Comparison of ENCODE assay signal across 9 cellular contexts in the genomic region with DNA sequence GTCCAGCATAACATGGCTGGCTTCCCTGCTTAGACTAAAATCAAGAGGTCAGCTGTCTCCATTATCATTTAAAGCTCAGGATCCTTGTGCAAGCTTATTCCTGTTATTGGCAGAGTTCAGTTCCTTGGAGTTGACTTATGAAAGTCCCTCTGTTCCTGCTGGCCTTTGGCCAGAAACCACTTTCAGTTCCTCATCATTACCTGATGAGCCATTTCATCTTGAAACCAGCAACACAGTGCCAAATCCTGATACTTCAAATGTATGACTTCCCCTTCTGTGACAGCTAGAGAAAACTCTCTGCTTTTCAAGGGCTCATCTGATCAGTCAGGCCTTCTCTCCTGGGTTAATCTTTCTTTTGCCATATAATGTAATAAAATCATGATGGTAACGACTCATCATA.
DNase-seq lines count a peak whose midpoint lies in the region; ATAC-seq and TF ChIP-seq lines count a peak whose summit lies in the region.
"Had no signal": no experiment of that assay in that cellular context is flagged by ENCODE, and none has a peak within 500 bp of the region (broad histone marks: within the 10 kb centered on the region; RNA-seq: fewer than 3 reads in every experiment).

No MANE protein-coding gene starts in this region.

- H3K27me3 Mint-ChIP-seq in activated T-helper 2 cell treated with anti-CD3 and anti-CD28 coated beads, Interferon-gamma antibody, Interleukin-2, Interleukin-4, amounts not matched to agents 10 μg/mL and 5 μg/mL and 100 μg/mL, durations not matched to agents 14 hours and 24 hours and 36 hours (ENCODE audit: low read depth): no peaks in the 10 kb centered on the region

- no peak overlapping the region for H3K4me3 ChIP-seq in psoas muscle

- peaks cover 17% of the 10 kb centered on the region for H3K9me3 Mint-ChIP-seq in activated T-helper 2 cell treated with anti-CD3 and anti-CD28 coated beads, Interferon-gamma antibody, Interleukin-2, Interleukin-4, amounts not matched to agents 10 μg/mL and 5 μg/mL and 100 μg/mL, durations not matched to agents 14 hours and 24 hours and 36 hours

- ATAC-seq in GM19023 (IDR thresholded peaks at IDR 0.05; ENCODE audit: unreplicated experiment): peak; percentile 74
- peak; percentile 76 for ATAC-seq in HG02798 (IDR thresholded peaks at IDR 0.05; ENCODE audit: poor library complexity, unreplicated experiment)
- ATAC-seq in psoas muscle: no peak

- no peak overlapping the region for H3K4me3 Mint-ChIP-seq in activated T-helper 2 cell treated with anti-CD3 and anti-CD28 coated beads, Interferon-gamma antibody, Interleukin-2, Interleukin-4, amounts not matched to agents 10 μg/mL and 5 μg/mL and 100 μg/mL, durations not matched to agents 14 hours and 24 hours and 36 hours (ENCODE audit: low read depth)

- no peaks in the 10 kb centered on the region for H3K4me1 Mint-ChIP-seq in activated T-helper 2 cell treated with anti-CD3 and anti-CD28 coated beads, Interferon-gamma antibody, Interleukin-2, Interleukin-4, amounts not matched to agents 10 μg/mL and 5 μg/mL and 100 μg/mL, durations not matched to agents 14 hours and 24 hours and 36 hours (ENCODE audit: low read depth)

- H3K9me3 ChIP-seq in psoas muscle: no peaks in the 10 kb centered on the region

- no peak for TF ChIP-seq CTCF in psoas muscle (IDR thresholded peaks at IDR 0.05)

- intact Hi-C loops in psoas muscle (cut with DNase I): no loop called here
- intact Hi-C loops in activated T-helper 2 cell treated with anti-CD3 and anti-CD28 coated beads, Interferon-gamma antibody, Interleukin-2, Interleukin-4, amounts not matched to agents 10 μg/mL and 5 μg/mL and 100 μg/mL, durations not matched to agents 14 hours and 24 hours and 36 hours (cut with micrococcal nuclease): no loop called here

- H3K4me1 ChIP-seq in psoas muscle: no peaks in the 10 kb centered on the region

- H3K36me3 ChIP-seq in psoas muscle (ENCODE audit: insufficient read depth in 1 of 2, low read depth in 1 of 2): no peaks in the 10 kb centered on the region

- DNase-seq in M059J (ENCODE audit: low read depth) (peak; percentile 3), pons (ENCODE audit: low spot score) (peak; percentile 82), psoas muscle (no peak), T1000 (lab: John Stamatoyannopoulos, UW) (no peak), NCI-H2227 treated with DMSO at 0.1 percent for 48 hours (lab: John Stamatoyannopoulos, UW) (no peak)
- no peak for DNase-seq in activated T-helper 2 cell treated with anti-CD3 and anti-CD28 coated beads, Interferon-gamma antibody, Interleukin-2, Interleukin-4, amounts not matched to agents 10 μg/mL and 5 μg/mL and 100 μg/mL, durations not matched to agents 14 hours and 24 hours and 36 hours (ENCODE audit: low spot score)
- DNase-seq: NCI-H510A had no signal

- no peaks in the 10 kb centered on the region for H3K27me3 ChIP-seq in psoas muscle (ENCODE audit: insufficient read depth in 3 of 3, low read length in 2 of 3)

- H3K27ac Mint-ChIP-seq in activated T-helper 2 cell treated with anti-CD3 and anti-CD28 coated beads, Interferon-gamma antibody, Interleukin-2, Interleukin-4, amounts not matched to agents 10 μg/mL and 5 μg/mL and 100 μg/mL, durations not matched to agents 14 hours and 24 hours and 36 hours: no peak overlapping the region

- no peaks in the 10 kb centered on the region for H3K36me3 Mint-ChIP-seq in activated T-helper 2 cell treated with anti-CD3 and anti-CD28 coated beads, Interferon-gamma antibody, Interleukin-2, Interleukin-4, amounts not matched to agents 10 μg/mL and 5 μg/mL and 100 μg/mL, durations not matched to agents 14 hours and 24 hours and 36 hours (ENCODE audit: low read depth)

- WGBS in psoas muscle, 3 donors: 58 to 71% (median 65%) methylated on average over 1 of the region's 1 CpG

- H3K27ac ChIP-seq in psoas muscle: no peak overlapping the region

Comparison
In these comparisons a context has a peak if more than half of its experiments do, and no peak if none do; other contexts are left out.
1. ATAC-seq: peak in GM19023 (single experiment) and HG02798 (single experiment); none in psoas muscle (0 of 4).
2. DNase-seq: peak in M059J (single experiment) and pons (single experiment); none in psoas muscle (0 of 2), activated T-helper 2 cell treated with anti-CD3 and anti-CD28 coated beads, Interferon-gamma antibody, Interleukin-2, Interleukin-4, amounts not matched to agents 10 μg/mL and 5 μg/mL and 100 μg/mL, durations not matched to agents 14 hours and 24 hours and 36 hours (single experiment), T1000 (single experiment) and NCI-H2227 treated with DMSO at 0.1 percent for 48 hours (single experiment).